In the genomic region with DNA sequence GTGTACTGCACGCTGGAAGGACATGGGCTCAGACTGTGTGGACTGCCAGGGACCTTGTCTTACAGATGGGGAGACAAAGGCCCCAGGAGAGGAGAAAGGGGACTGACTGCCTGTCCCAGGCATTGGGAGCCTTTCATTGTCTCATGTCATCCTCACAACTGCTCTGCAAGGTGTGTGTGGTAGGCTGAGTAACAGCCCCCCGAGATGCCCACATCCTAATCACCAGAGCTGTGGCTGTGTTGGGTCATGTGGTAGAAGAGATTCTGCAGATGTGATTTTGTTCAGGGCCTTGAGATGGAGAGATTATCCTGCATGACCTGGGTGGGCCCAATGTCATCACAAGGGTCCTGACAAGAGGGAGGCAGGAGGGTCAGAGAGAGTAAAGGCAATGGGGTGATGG, we compare ENCODE assay signal across 12 cellular contexts. TPM values are rescaled to one million over a fixed set of nuclear protein-coding genes. Genes with fewer than 3 reads are reported as not detected.
DNase-seq lines count a peak whose midpoint lies in the region; ATAC-seq, FAIRE-seq and TF ChIP-seq lines count a peak whose summit lies in the region.
"Had no signal": no experiment of that assay in that cellular context is flagged by ENCODE, and none has a peak within 500 bp of the region (broad histone marks: within the 10 kb centered on the region; RNA-seq: fewer than 3 reads in every experiment).

No MANE protein-coding gene starts in this region.

- H3K4me1 Mint-ChIP-seq in neural crest cell: peaks cover 26% of the 10 kb centered on the region
- H3K4me1 Mint-ChIP-seq in CD8-positive, alpha-beta memory T cell: peaks cover 0 to 11% (median 11%) of the 10 kb centered on the region in 3 donors

- BruUV-seq in endothelial cell of umbilical vein (replicated peaks; lab: Mats Ljungman, UMichigan): no TSS peak

- H3K27me3 ChIP-seq in heart left ventricle (no peaks in the 10 kb centered on the region), endothelial cell of umbilical vein (ENCODE audit: control insufficient read depth in 2 of 2, insufficient read depth in 2 of 2, low read length in 2 of 2) (no peaks in the 10 kb centered on the region), upper lobe of left lung (no peaks in the 10 kb centered on the region)
- no peaks in the 10 kb centered on the region for H3K27me3 ChIP-seq in CD8-positive, alpha-beta memory T cell (ENCODE audit: insufficient read depth, low read length, poor library complexity, severe bottlenecking)

- peaks cover 4% of the 10 kb centered on the region for H3K36me3 Mint-ChIP-seq in neural crest cell (ENCODE audit: low read depth)
- peaks cover 0 to 6% (median 0%) of the 10 kb centered on the region in 3 donors for H3K36me3 Mint-ChIP-seq in CD8-positive, alpha-beta memory T cell

- H3K9me3 Mint-ChIP-seq in neural crest cell: no peaks in the 10 kb centered on the region
- H3K9me3 Mint-ChIP-seq in CD8-positive, alpha-beta memory T cell: no peaks in the 10 kb centered on the region

- WGBS in heart left ventricle, 4 donors: 62 to 89% (median 75%) methylated on average over 1 to 2 of the region's 2 CpGs
- WGBS in upper lobe of left lung, 2 donors: 72 to 100% methylated on average over 1 to 2 of the region's 2 CpGs

- no peaks in the 10 kb centered on the region for H4K20me1 ChIP-seq in endothelial cell of umbilical vein (replicated peaks; ENCODE audit: control insufficient read depth, extremely low read depth, insufficient read depth, low read length)

- TF ChIP-seq EP300 in upper lobe of left lung (IDR thresholded peaks at IDR 0.05): no peak

- H3K9me3 ChIP-seq in heart left ventricle (no peaks in the 10 kb centered on the region), endothelial cell of umbilical vein (replicated peaks; ENCODE audit: control insufficient read depth, insufficient read depth, low read length) (no peaks in the 10 kb centered on the region), upper lobe of left lung (no peaks in the 10 kb centered on the region)
- no peaks in the 10 kb centered on the region for H3K9me3 ChIP-seq in CD8-positive, alpha-beta memory T cell (ENCODE audit: low read length)
- H3K9me3 ChIP-seq: A549 had no signal

- peaks cover 10 to 59% (median 43%) of the 10 kb centered on the region in 12 donors for H3K4me1 ChIP-seq in heart left ventricle
- H3K4me1 ChIP-seq in endothelial cell of umbilical vein (ENCODE audit: control insufficient read depth, extremely low read depth, insufficient read depth, low read length): peaks cover 33% of the 10 kb centered on the region
- H3K4me1 ChIP-seq in upper lobe of left lung: peaks cover 71 to 85% (median 83%) of the 10 kb centered on the region in 4 donors
- H3K4me1 ChIP-seq in CD8-positive, alpha-beta memory T cell (ENCODE audit: insufficient read depth, low read length): peaks cover 6% of the 10 kb centered on the region
- H3K4me1 ChIP-seq: A549 had no signal

- TF ChIP-seq CTCF in heart left ventricle (IDR thresholded peaks at IDR 0.05) (no peak), endothelial cell of umbilical vein (IDR thresholded peaks at IDR 0.05; ENCODE audit: extremely low read depth in 1 of 2, insufficient read depth in 1 of 2, low read depth in 1 of 2, low read length in 2 of 2) (no peak), neural crest cell (conservative IDR thresholded peaks at IDR 0.05) (no peak), upper lobe of left lung (IDR thresholded peaks at IDR 0.05) (no peak)

- no peaks in the 10 kb centered on the region for H3K9me1 ChIP-seq in endothelial cell of umbilical vein (replicated peaks; ENCODE audit: control insufficient read depth, extremely low read depth, insufficient read depth, low read length)

- no peak for FAIRE-seq in endothelial cell of umbilical vein (lab: Jason Lieb, UNC)
- FAIRE-seq: A549, K562 had no signal

- ATAC-seq in heart left ventricle: no peak
- no peak for ATAC-seq in left ventricle myocardium superior
- ATAC-seq in upper lobe of left lung (ENCODE audit: low FRiP score in 2 of 2): no peak
- ATAC-seq: K562 had no signal

- CTCF ChIA-PET in endothelial cell of umbilical vein (lab: Charles Lee): interaction anchor here (0.7 to 1.7 kb wide), 2 partner anchors 24 to 73 kb away, joined by 3 read pairs; no protein-coding TSS in a partner anchor
- CTCF ChIA-PET in CD8-positive, alpha-beta memory T cell (lab: Charles Lee): no interaction called here

- H3K4me3 ChIP-seq in heart left ventricle: peak overlapping the region in 4 of 12 donors; percentile 51 to 66 (median 59)
- H3K4me3 ChIP-seq in endothelial cell of umbilical vein (replicated peaks in 1 of 3; ENCODE audit: insufficient read depth in 1 of 3, low read depth in 1 of 3, low read length in 3 of 3): no peak overlapping the region
- H3K4me3 ChIP-seq in upper lobe of left lung: no peak overlapping the region
- H3K4me3 ChIP-seq in CD8-positive, alpha-beta memory T cell (ENCODE audit: low read length): no peak overlapping the region
- H3K4me3 ChIP-seq: A549, K562 had no signal

- peak overlapping the region; percentile 91 for H3K27ac Mint-ChIP-seq in neural crest cell (ENCODE audit: unreplicated experiment)
- H3K27ac Mint-ChIP-seq in CD8-positive, alpha-beta memory T cell: peak overlapping the region in 1 of 8 donors; percentile 61

- POLR2A ChIA-PET in endothelial cell of umbilical vein (lab: Charles Lee): no interaction called here
- POLR2A ChIA-PET in CD8-positive, alpha-beta memory T cell (lab: Charles Lee): no interaction called here

- no peak for DNase-seq in heart left ventricle
- DNase-seq in left ventricle myocardium superior: no peak
- DNase-seq in endothelial cell of umbilical vein (ENCODE audit: low read depth, low spot score): no peak
- DNase-seq in neural crest cell (ENCODE audit: low read depth, low spot score): no peak
- no peak for DNase-seq in upper lobe of left lung
- no peak for DNase-seq in DMS53 treated with DMSO at 0.1 percent for 48 hours (lab: John Stamatoyannopoulos, UW; ENCODE audit: unreplicated experiment)
- no peak for DNase-seq in CD8-positive, alpha-beta memory T cell
- no peak for DNase-seq in DMS 273 (lab: John Stamatoyannopoulos, UW; ENCODE audit: unreplicated experiment)
- DNase-seq: activated CD4-positive, CD25-positive, alpha-beta regulatory T cell; NCI-H748 treated with DMSO at 0.1 percent for 48 hours had no signal

- H3K79me2 ChIP-seq in endothelial cell of umbilical vein (ENCODE audit: control insufficient read depth, insufficient read depth, low read length): peaks cover 16% of the 10 kb centered on the region

- intact Hi-C loops in heart left ventricle (cut with DNase I): no loop called here
- intact Hi-C loops in left ventricle myocardium superior (cut with micrococcal nuclease): no loop called here
- intact Hi-C loops in endothelial cell of umbilical vein (cut with micrococcal nuclease): no loop called here

- no peak overlapping the region for H3K4me3 Mint-ChIP-seq in neural crest cell
- H3K4me3 Mint-ChIP-seq in CD8-positive, alpha-beta memory T cell: no peak overlapping the region

- H3K4me2 ChIP-seq in endothelial cell of umbilical vein (ENCODE audit: insufficient read depth, low read length): no peak overlapping the region
- H3K4me2 ChIP-seq: A549 had no signal

- TF ChIP-seq POLR2A in heart left ventricle (IDR thresholded peaks at IDR 0.05) (no peak), endothelial cell of umbilical vein (IDR thresholded peaks at IDR 0.05; ENCODE audit: low read depth, low read length) (no peak), upper lobe of left lung (IDR thresholded peaks at IDR 0.05) (no peak)

- peaks cover 0 to 18% (median 0%) of the 10 kb centered on the region in 9 donors for H3K36me3 ChIP-seq in heart left ventricle
- peaks cover 0 to 18% of the 10 kb centered on the region in 2 experiments for H3K36me3 ChIP-seq in endothelial cell of umbilical vein (ENCODE audit: control insufficient read depth in 2 of 2, extremely low read depth in 1 of 2, insufficient read depth in 2 of 2, low read length in 2 of 2)
- peaks cover 0 to 18% (median 8%) of the 10 kb centered on the region in 4 donors for H3K36me3 ChIP-seq in upper lobe of left lung
- H3K36me3 ChIP-seq in CD8-positive, alpha-beta memory T cell (ENCODE audit: insufficient read depth, low read length): no peaks in the 10 kb centered on the region

- H3K27ac ChIP-seq in heart left ventricle: peak overlapping the region; percentile 82 to 99 (median 91)
- H3K27ac ChIP-seq in endothelial cell of umbilical vein (ENCODE audit: insufficient read depth, low read depth, low read length): peak overlapping the region; percentile 1
- peak overlapping the region; percentile 76 to 88 (median 82) for H3K27ac ChIP-seq in upper lobe of left lung
- H3K27ac ChIP-seq in CD8-positive, alpha-beta memory T cell (ENCODE audit: low read depth, low read length): no peak overlapping the region

- H3K9ac ChIP-seq in endothelial cell of umbilical vein (replicated peaks; ENCODE audit: extremely low read depth, insufficient read depth, low read length): no peak overlapping the region

- no peaks in the 10 kb centered on the region for H3K27me3 Mint-ChIP-seq in neural crest cell (ENCODE audit: low read depth)
- H3K27me3 Mint-ChIP-seq in CD8-positive, alpha-beta memory T cell: no peaks in the 10 kb centered on the region

- H2AFZ ChIP-seq in endothelial cell of umbilical vein (ENCODE audit: low read depth, low read length): peak overlapping the region; percentile 39

- dilution Hi-C loops in endothelial cell of umbilical vein (cut with MboI; ENCODE audit: extremely low pct_ligation_motif_present, low sequenced_read_pairs): no loop called here

TF ChIP-seq in endothelial cell of umbilical vein, 7 proteins besides CTCF, POLR2A, EP300 and RAD21:
- TF ChIP-seq EZH2 (IDR thresholded peaks at IDR 0.05; ENCODE audit: borderline replicate concordance, low read depth, low read length, severe bottlenecking): no peak
- TF ChIP-seq GATA2 (IDR thresholded peaks at IDR 0.05; ENCODE audit: insufficient read depth, insufficient read length, low read depth, low read length): no peak
TF ChIP-seq in endothelial cell of umbilical vein: peak in this region for 0.

RNA-seq across cellular contexts. Expression of a gene that starts 39.1 kb away (rescaled TPM):
- total RNA-seq in heart left ventricle (10 to 100 TPM; 15.2 to 58.9 (median 29.2) TPM), left ventricle myocardium superior (26.5 TPM), endothelial cell of umbilical vein (63.9 and 83.7 TPM in 2 replicates), neural crest cell (53.8 and 56.5 TPM in 2 replicates), upper lobe of left lung (100 to 1,000 TPM; 119 to 235 (median 170) TPM)
- polyA plus RNA-seq in heart left ventricle (10 to 100 TPM in 1 of 2 donors, 1 to 10 TPM in 1; 7.9 to 12.5 TPM), endothelial cell of umbilical vein (76.6 and 92.6 TPM in 2 replicates)
- 95.5 and 102 TPM in 2 replicates for polyA plus RNA-seq in endothelial cell of umbilical vein (2011; cell fraction: cytosol; rRNA removed)
- polyA plus RNA-seq in endothelial cell of umbilical vein (2011; cell fraction: nucleus; rRNA removed): 93.4 and 108 TPM in 2 replicates
- 41.0 and 44.6 TPM in 2 replicates for polyA plus RNA-seq in endothelial cell of umbilical vein (2012)
- polyA minus RNA-seq in endothelial cell of umbilical vein: 284 and 350 TPM in 2 replicates
- polyA minus RNA-seq in endothelial cell of umbilical vein (2011; cell fraction: cytosol; rRNA and poly(A)+ RNA removed): 16.3 TPM
- polyA minus RNA-seq in endothelial cell of umbilical vein (2011; cell fraction: nucleus; rRNA and poly(A)+ RNA removed): 109 and 112 TPM in 2 replicates
- 10 to 100 TPM in 1 of 2 experiments, 1 to 10 TPM in 1; 9.9 to 10.6 TPM for total RNA-seq in CD8-positive, alpha-beta memory T cell
- polyA plus RNA-seq in CD8-positive, alpha-beta memory T cell: 5.5 TPM
